In the genomic region with DNA sequence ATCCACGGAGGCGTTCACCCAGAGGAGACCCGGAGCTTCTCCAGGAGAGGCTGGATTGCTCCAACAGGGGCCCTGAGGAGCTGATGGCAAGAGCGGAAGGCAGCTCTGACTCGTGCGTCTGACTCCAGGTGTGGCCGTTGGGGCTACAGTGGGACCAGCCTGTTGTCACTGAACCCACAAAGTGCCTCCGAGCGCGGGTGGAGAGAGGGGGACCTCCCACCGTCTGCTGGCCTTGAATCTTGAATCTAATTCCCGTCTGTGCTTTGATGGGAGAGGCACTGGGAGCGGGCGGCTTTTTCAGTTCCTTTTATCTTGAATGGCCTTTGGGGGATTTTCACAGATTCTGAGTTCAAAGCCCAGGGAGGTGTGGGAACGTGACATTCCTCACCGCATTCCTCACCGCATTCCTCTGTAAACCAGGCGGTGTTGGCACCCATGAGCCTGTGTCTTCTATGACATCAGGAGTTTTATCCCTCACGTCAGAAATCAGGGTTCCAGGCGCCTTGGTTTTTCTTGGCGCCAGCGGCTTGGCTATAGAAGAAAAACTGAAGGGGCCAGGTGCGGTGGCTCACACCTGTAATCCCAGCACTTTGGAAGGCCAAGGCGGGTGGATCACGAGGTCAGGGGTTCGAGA, we compare ENCODE assay signal across 12 cellular contexts. TPM values are rescaled to one million over a fixed set of nuclear protein-coding genes. Genes with fewer than 3 reads are reported as not detected.
DNase-seq lines count a peak whose midpoint lies in the region; ATAC-seq, FAIRE-seq and TF ChIP-seq lines count a peak whose summit lies in the region.
"Had no signal": no experiment of that assay in that cellular context is flagged by ENCODE, and none has a peak within 500 bp of the region (broad histone marks: within the 10 kb centered on the region; RNA-seq: fewer than 3 reads in every experiment).

No MANE protein-coding gene starts in this region.

- peak overlapping the region; percentile 92 to 98 for H3K27ac ChIP-seq in kidney (ENCODE audit: low read depth in 2 of 2, low read length in 2 of 2)

- H3K4me1 ChIP-seq in kidney (ENCODE audit: control insufficient read depth in 1 of 2, insufficient read depth in 1 of 2, low read depth in 1 of 2, low read length in 2 of 2), result peaks cover 9 to 11% of the 10 kb centered on the region in 2 donors

- peak overlapping the region; percentile 87 for H3K27ac Mint-ChIP-seq in type B pancreatic cell
- H3K27ac Mint-ChIP-seq: stimulated activated naive B cell treated with anti-CD40 and anti-IgM and Interleukin-4, amounts not matched to agents 10 μg/mL and 1 μg/mL and 100 μg/mL, for 72 hours; T-helper 1 cell treated with Interleukin-12 subunit alpha and Interleukin-12 subunit beta and Interleukin-4 antibody, amounts not matched to agents 30 μg/mL and 1 μg/mL, for 36 hours had no signal

- FAIRE-seq in kidney (lab: Jason Lieb, UNC), result no peak
- FAIRE-seq: frontal cortex had no signal

- no peaks in the 10 kb centered on the region for H3K36me3 ChIP-seq in kidney (ENCODE audit: control insufficient read depth in 1 of 2, insufficient read depth in 2 of 2, low read length in 2 of 2)

- DNase-seq in HS-5 (ENCODE audit: low read depth) (peak; percentile 18), astrocyte of the spinal cord (ENCODE audit: low read depth, low spot score) (peak; percentile 73), kidney (peak; percentile 71), type B pancreatic cell (ENCODE audit: extremely low spot score, unreplicated experiment) (no peak), NCI-H345 treated with DMSO at 0.1 percent for 48 hours (lab: John Stamatoyannopoulos, UW; ENCODE audit: unreplicated experiment) (no peak)
- no peak for DNase-seq in stimulated activated naive CD4-positive, alpha-beta T cell treated with Interleukin-2 at 50 U/mL for 16 hours (lab: John Stamatoyannopoulos, UW)
- DNase-seq: activated naive CD4-positive, alpha-beta T cell treated with Interleukin-2 at 50 U/mL for 16 hours; NCI-H2029; stimulated activated naive B cell treated with anti-CD40 and anti-IgM and Interleukin-4, amounts not matched to agents 10 μg/mL and 1 μg/mL and 100 μg/mL, for 72 hours had no signal

- no peaks in the 10 kb centered on the region for H3K27me3 Mint-ChIP-seq in type B pancreatic cell

- no peaks in the 10 kb centered on the region for H3K9me3 Mint-ChIP-seq in type B pancreatic cell
- H3K9me3 Mint-ChIP-seq: stimulated activated naive B cell treated with anti-CD40 and anti-IgM and Interleukin-4, amounts not matched to agents 10 μg/mL and 1 μg/mL and 100 μg/mL, for 72 hours; T-helper 1 cell treated with Interleukin-12 subunit alpha and Interleukin-12 subunit beta and Interleukin-4 antibody, amounts not matched to agents 30 μg/mL and 1 μg/mL, for 36 hours had no signal

- H3K9me3 ChIP-seq in kidney (ENCODE audit: control insufficient read depth in 1 of 2, low read length in 2 of 2), result no peaks in the 10 kb centered on the region

- TF ChIP-seq CTCF in astrocyte of the spinal cord (IDR thresholded peaks at IDR 0.05; ENCODE audit: low read depth, low read length), result no peak
- no peak for TF ChIP-seq CTCF in kidney (IDR thresholded peaks at IDR 0.05; ENCODE audit: borderline replicate concordance, extremely low read depth, insufficient read depth)
- TF ChIP-seq CTCF in type B pancreatic cell (conservative IDR thresholded peaks at IDR 0.05), result no peak

- H3K4me3 ChIP-seq in astrocyte of the spinal cord (ENCODE audit: low read depth, low read length) (no peak overlapping the region), kidney (ENCODE audit: low read length in 2 of 2) (no peak overlapping the region)

- ATAC-seq in GM18861 (IDR thresholded peaks at IDR 0.05; ENCODE audit: unreplicated experiment), result no peak
- ATAC-seq: stimulated activated naive B cell treated with anti-CD40 and anti-IgM and Interleukin-4, amounts not matched to agents 10 μg/mL and 1 μg/mL and 100 μg/mL, for 72 hours had no signal

- no peak overlapping the region for H3K9ac ChIP-seq in kidney (ENCODE audit: low read length in 2 of 2)

- intact Hi-C loops in kidney (cut with DNase I), result no loop called here

- H3K4me3 Mint-ChIP-seq in type B pancreatic cell, result peak overlapping the region; percentile 9
- H3K4me3 Mint-ChIP-seq: T-helper 1 cell treated with Interleukin-12 subunit alpha and Interleukin-12 subunit beta and Interleukin-4 antibody, amounts not matched to agents 30 μg/mL and 1 μg/mL, for 36 hours had no signal

- H3K4me1 Mint-ChIP-seq in type B pancreatic cell (ENCODE audit: unreplicated experiment), result peaks cover 33% of the 10 kb centered on the region

- no peaks in the 10 kb centered on the region for H3K36me3 Mint-ChIP-seq in type B pancreatic cell
- H3K36me3 Mint-ChIP-seq: stimulated activated naive B cell treated with anti-CD40 and anti-IgM and Interleukin-4, amounts not matched to agents 10 μg/mL and 1 μg/mL and 100 μg/mL, for 72 hours had no signal

- in situ Hi-C loops in astrocyte of the spinal cord (cut with HindIII; ENCODE audit: low sequenced_read_pairs), result no loop called here

RNA-seq across cellular contexts. Expression of a gene that starts 39.2 kb away (rescaled TPM):
- total RNA-seq in kidney (316 TPM), type B pancreatic cell (ENCODE audit: low replicate concordance) (150 and 168 TPM in 2 replicates)
- polyA plus RNA-seq in kidney (ENCODE audit: insufficient read depth, low read depth, low replicate concordance), result 150 TPM

Comparison
In these comparisons a context has a peak if more than half of its experiments do, and no peak if none do; other contexts are left out.
1. DNase-seq: peak in HS-5 (single experiment), astrocyte of the spinal cord (single experiment) and kidney (single experiment); none in type B pancreatic cell (single experiment), stimulated activated naive CD4-positive, alpha-beta T cell treated with Interleukin-2 at 50 U/mL for 16 hours (single experiment) and NCI-H345 treated with DMSO at 0.1 percent for 48 hours (single experiment).